ENCODE assay signal across 12 cellular contexts in the genomic region with DNA sequence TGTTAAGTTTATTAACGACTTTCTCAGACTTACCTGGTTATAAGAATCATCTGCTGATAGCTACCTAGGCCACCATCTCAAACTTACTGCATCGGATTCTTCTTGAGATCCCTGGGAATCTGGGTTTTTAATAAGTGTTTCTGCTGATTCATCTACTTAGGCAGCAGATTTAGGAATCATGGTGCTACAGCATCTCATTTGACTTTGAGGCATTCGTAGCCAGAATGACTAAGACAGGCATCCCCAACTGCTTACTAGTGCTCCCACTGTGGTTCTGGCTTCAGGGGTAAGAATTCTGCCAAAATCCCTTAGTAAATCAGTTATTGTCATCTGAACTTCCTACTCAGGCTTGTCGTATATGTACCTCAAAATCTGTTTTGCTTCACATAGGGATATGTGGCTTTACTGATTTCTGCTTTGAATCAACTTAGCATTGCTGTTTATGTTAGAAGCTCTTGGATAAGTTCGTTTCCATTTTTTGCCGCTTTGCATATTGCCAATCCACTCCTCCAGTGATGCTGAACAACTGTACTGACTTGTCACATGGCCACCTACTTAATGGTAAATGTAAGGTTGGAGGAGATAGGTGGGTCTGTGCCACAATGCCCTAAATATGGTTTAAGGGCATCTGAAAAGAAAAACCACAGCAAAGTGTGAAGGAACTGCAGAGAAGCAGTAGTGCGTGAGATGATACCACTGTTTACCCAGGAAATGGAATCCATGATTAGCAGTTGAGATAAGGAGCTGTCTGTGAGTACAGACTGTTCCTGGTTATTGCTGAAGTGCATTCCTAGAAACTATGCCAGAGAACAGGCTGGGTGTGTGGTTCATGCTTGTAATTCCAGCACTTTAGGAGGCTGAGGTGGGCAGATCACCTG.
DNase-seq lines count a peak whose midpoint lies in the region; ATAC-seq and TF ChIP-seq lines count a peak whose summit lies in the region.
"Had no signal": no experiment of that assay in that cellular context is flagged by ENCODE, and none has a peak within 500 bp of the region (broad histone marks: within the 10 kb centered on the region; RNA-seq: fewer than 3 reads in every experiment).

No MANE protein-coding gene starts in this region.

- TF ChIP-seq EP300 in stomach (IDR thresholded peaks at IDR 0.05) = no peak

- DNase-seq in activated CD4-positive, alpha-beta T cell treated with anti-CD3 and anti-CD28 coated beads, Interleukin-2, amount 10 ng/mL, durations not matched to agents 7 days and 5 days = no peak
- DNase-seq in activated CD4-positive, alpha-beta T cell treated with anti-CD3 and anti-CD28 coated beads for 1 hour = no peak
- no peak for DNase-seq in RWPE2 (ENCODE audit: low spot score)
- peak; percentile 74 for DNase-seq in fibroblast of pulmonary artery (ENCODE audit: low read depth)
- DNase-seq in stimulated activated effector memory CD8-positive, alpha-beta T cell treated with anti-CD3 and anti-CD28 coated beads, Interleukin-12 subunit alpha, Interleukin-12 subunit beta, amount 100 ng/mL, for 72 hours (ENCODE audit: low spot score in 2 of 2) = no peak
- DNase-seq in stomach = no peak
- DNase-seq: left cardiac atrium; SHP77 treated with DMSO at 0.1 percent for 48 hours; stimulated activated CD4-positive, alpha-beta T cell treated with anti-CD3 and anti-CD28 coated beads, Interleukin-4, amount 100 ng/mL, for 24 hours had no signal

- peaks cover 25% of the 10 kb centered on the region for H3K4me1 Mint-ChIP-seq in activated CD4-positive, alpha-beta T cell treated with anti-CD3 and anti-CD28 coated beads, Interleukin-2, amount 10 ng/mL, durations not matched to agents 7 days and 5 days
- peaks cover 15% of the 10 kb centered on the region for H3K4me1 Mint-ChIP-seq in stimulated activated effector memory CD8-positive, alpha-beta T cell treated with anti-CD3 and anti-CD28 coated beads, Interleukin-12 subunit alpha, Interleukin-12 subunit beta, amount 100 ng/mL, for 72 hours

- H3K27ac ChIP-seq in RWPE2 (ENCODE audit: poor library complexity, severe bottlenecking) (peak overlapping the region; percentile 62), stomach (no peak overlapping the region)

- no peak for TF ChIP-seq POLR2A in stomach (IDR thresholded peaks at IDR 0.05)

- intact Hi-C loops in stomach (cut with DNase I; ENCODE audit: low total_unique reads) = loop anchor here (5.0 kb wide), 1 partner anchor 298 kb away; no protein-coding TSS in a partner anchor

- H3K27me3 Mint-ChIP-seq in activated CD4-positive, alpha-beta T cell treated with anti-CD3 and anti-CD28 coated beads, Interleukin-2, amount 10 ng/mL, durations not matched to agents 7 days and 5 days = no peaks in the 10 kb centered on the region
- H3K27me3 Mint-ChIP-seq: B cell had no signal

- no peaks in the 10 kb centered on the region for H3K9me3 ChIP-seq in RWPE2 (ENCODE audit: severe bottlenecking)
- H3K9me3 ChIP-seq in stomach = no peaks in the 10 kb centered on the region

- H3K27ac Mint-ChIP-seq in activated CD4-positive, alpha-beta T cell treated with anti-CD3 and anti-CD28 coated beads, Interleukin-2, amount 10 ng/mL, durations not matched to agents 7 days and 5 days = peak overlapping the region; percentile 4
- peak overlapping the region; percentile 54 for H3K27ac Mint-ChIP-seq in stimulated activated effector memory CD8-positive, alpha-beta T cell treated with anti-CD3 and anti-CD28 coated beads, Interleukin-12 subunit alpha, Interleukin-12 subunit beta, amount 100 ng/mL, for 72 hours
- H3K27ac Mint-ChIP-seq: B cell had no signal

- ATAC-seq in RWPE2 (ENCODE audit: low read depth) (peak; percentile 74), GM21423 (IDR thresholded peaks at IDR 0.05; ENCODE audit: unreplicated experiment) (no peak), HG03135 (IDR thresholded peaks at IDR 0.05; ENCODE audit: unreplicated experiment) (no peak)
- no peak for ATAC-seq in stimulated activated effector memory CD8-positive, alpha-beta T cell treated with anti-CD3 and anti-CD28 coated beads, Interleukin-12 subunit alpha, Interleukin-12 subunit beta, amount 100 ng/mL, for 72 hours

- POLR2A ChIA-PET in activated CD4-positive, alpha-beta T cell treated with anti-CD3 and anti-CD28 coated beads, Interleukin-2, amount 10 ng/mL, durations not matched to agents 7 days and 5 days (lab: Charles Lee) = interaction anchor here (0.6 kb wide), 1 partner anchor 150 kb away, joined by 3 read pairs; no protein-coding TSS in a partner anchor

- 71 to 81% (median 73%) methylated on average over 7 of the region's 7 CpGs for WGBS in stomach, 5 donors

- H3K9me3 Mint-ChIP-seq in activated CD4-positive, alpha-beta T cell treated with anti-CD3 and anti-CD28 coated beads, Interleukin-2, amount 10 ng/mL, durations not matched to agents 7 days and 5 days = no peaks in the 10 kb centered on the region
- H3K9me3 Mint-ChIP-seq in stimulated activated effector memory CD8-positive, alpha-beta T cell treated with anti-CD3 and anti-CD28 coated beads, Interleukin-12 subunit alpha, Interleukin-12 subunit beta, amount 100 ng/mL, for 72 hours = no peaks in the 10 kb centered on the region

- no peak overlapping the region for H3K4me3 ChIP-seq in RWPE2 (ENCODE audit: severe bottlenecking)
- no peak overlapping the region for H3K4me3 ChIP-seq in fibroblast of pulmonary artery (replicated peaks; ENCODE audit: low read depth, low read length)
- no peak overlapping the region for H3K4me3 ChIP-seq in stomach

- TF ChIP-seq CTCF in RWPE2 (IDR thresholded peaks at IDR 0.05; ENCODE audit: poor library complexity, severe bottlenecking) (no peak), fibroblast of pulmonary artery (IDR thresholded peaks at IDR 0.05; ENCODE audit: low read length, missing control alignments) (no peak), stomach (IDR thresholded peaks at IDR 0.05) (no peak)

- CTCF ChIA-PET in activated CD4-positive, alpha-beta T cell treated with anti-CD3 and anti-CD28 coated beads, Interleukin-2, amount 10 ng/mL, durations not matched to agents 7 days and 5 days (lab: Charles Lee) = interaction anchor here (0.6 to 2.8 kb wide), 3 partner anchors 21 to 681 kb away, joined by 3 to 10 read pairs (median 4); no protein-coding TSS in a partner anchor

- H3K27me3 ChIP-seq in RWPE2 (ENCODE audit: insufficient read depth, poor library complexity, severe bottlenecking) = no peaks in the 10 kb centered on the region
- H3K27me3 ChIP-seq in stomach = no peaks in the 10 kb centered on the region

- no peak overlapping the region for H3K4me3 Mint-ChIP-seq in activated CD4-positive, alpha-beta T cell treated with anti-CD3 and anti-CD28 coated beads, Interleukin-2, amount 10 ng/mL, durations not matched to agents 7 days and 5 days
- no peak overlapping the region for H3K4me3 Mint-ChIP-seq in stimulated activated effector memory CD8-positive, alpha-beta T cell treated with anti-CD3 and anti-CD28 coated beads, Interleukin-12 subunit alpha, Interleukin-12 subunit beta, amount 100 ng/mL, for 72 hours
- H3K4me3 Mint-ChIP-seq: B cell had no signal

- H3K4me1 ChIP-seq in RWPE2 (ENCODE audit: insufficient read depth, poor library complexity, severe bottlenecking) = peaks cover 9% of the 10 kb centered on the region
- H3K4me1 ChIP-seq in stomach = peaks cover 0 to 25% (median 11%) of the 10 kb centered on the region in 4 donors

- H3K36me3 ChIP-seq in RWPE2 (ENCODE audit: low read depth) = peaks cover 76% of the 10 kb centered on the region
- peaks cover 13 to 61% (median 57%) of the 10 kb centered on the region in 4 donors for H3K36me3 ChIP-seq in stomach

- peaks cover 36% of the 10 kb centered on the region for H3K36me3 Mint-ChIP-seq in activated CD4-positive, alpha-beta T cell treated with anti-CD3 and anti-CD28 coated beads, Interleukin-2, amount 10 ng/mL, durations not matched to agents 7 days and 5 days (ENCODE audit: low read depth)
- peaks cover 96% of the 10 kb centered on the region for H3K36me3 Mint-ChIP-seq in stimulated activated effector memory CD8-positive, alpha-beta T cell treated with anti-CD3 and anti-CD28 coated beads, Interleukin-12 subunit alpha, Interleukin-12 subunit beta, amount 100 ng/mL, for 72 hours
